19 cellular contexts compared by ENCODE assay signal in the genomic region with DNA sequence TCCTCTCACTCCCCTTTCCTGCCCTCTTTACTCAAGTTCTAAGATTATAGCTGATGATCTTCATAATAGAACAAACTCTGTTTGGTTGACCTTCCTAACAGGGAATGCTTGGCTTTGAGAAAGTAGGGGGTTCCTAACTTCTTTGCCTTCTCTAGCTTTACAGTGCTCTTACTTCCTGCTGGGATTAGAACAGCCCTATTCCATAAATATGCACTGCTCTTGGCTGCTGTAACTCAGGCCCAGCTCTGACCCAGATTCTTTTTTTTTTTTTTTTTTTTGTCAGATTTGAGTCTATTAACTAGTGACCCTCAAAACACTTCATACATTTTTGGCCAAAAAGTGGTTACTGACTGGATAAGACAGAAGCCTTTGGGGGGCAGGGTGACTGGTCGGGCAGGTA. TPM values are rescaled to one million over a fixed set of nuclear protein-coding genes. Genes with fewer than 3 reads are reported as not detected.
A peak's percentile ranks its signal among the peaks of the same experiment; 100 is the strongest.
DNase-seq lines count a peak whose midpoint lies in the region; ATAC-seq and TF ChIP-seq lines count a peak whose summit lies in the region.
"Had no signal": no experiment of that assay in that cellular context is flagged by ENCODE, and none has a peak within 500 bp of the region (broad histone marks: within the 10 kb centered on the region; RNA-seq: fewer than 3 reads in every experiment).

No MANE protein-coding gene starts in this region.

- no peak for TF ChIP-seq POLR2A in gastrocnemius medialis (IDR thresholded peaks at IDR 0.05)

- H3K9me3 ChIP-seq in gastrocnemius medialis = no peaks in the 10 kb centered on the region
- H3K9me3 ChIP-seq: HAP-1 had no signal

- H3K4me3 ChIP-seq in gastrocnemius medialis = no peak overlapping the region
- H3K4me3 ChIP-seq: GM12878, HAP-1, skin epidermis had no signal

- H3K4me3 Mint-ChIP-seq in T-helper 1 cell treated with Interleukin-12 subunit alpha and Interleukin-12 subunit beta and Interleukin-4 antibody, amounts not matched to agents 30 μg/mL and 1 μg/mL, for 36 hours = no peak overlapping the region
- H3K4me3 Mint-ChIP-seq in IgD-negative memory B cell (peak overlapping the region in 1 of 4 donors; percentile 46), chondrocyte (ENCODE audit: unreplicated experiment) (no peak overlapping the region)
- H3K4me3 Mint-ChIP-seq: endodermal cell had no signal

- DNase-seq in T-helper 1 cell (no peak), chondrocyte (ENCODE audit: low spot score) (no peak), gastrocnemius medialis (no peak), NCI-H446 treated with DMSO at 0.1 percent for 48 hours (lab: John Stamatoyannopoulos, UW) (no peak)
- no peak for DNase-seq in stimulated activated CD4-positive, alpha-beta T cell treated with anti-CD3 and anti-CD28 coated beads, Interleukin-2, amount 100 ng/mL, for 48 hours
- DNase-seq: 8988T; activated CD4-positive, alpha-beta T cell treated with anti-CD3 and anti-CD28 coated beads for 48 hours; activated effector memory CD4-positive, alpha-beta T cell treated with Interleukin-2 at 50 U/mL for 16 hours; endodermal cell; mammary epithelial cell; NCI-H82; nucleus accumbens had no signal

- H3K36me3 ChIP-seq in gastrocnemius medialis = no peaks in the 10 kb centered on the region

- peaks cover 62 to 85% of the 10 kb centered on the region in 2 donors for H3K4me1 ChIP-seq in gastrocnemius medialis
- H3K4me1 ChIP-seq: HAP-1 had no signal

- peaks cover 63% of the 10 kb centered on the region for H3K4me1 Mint-ChIP-seq in T-helper 1 cell treated with Interleukin-12 subunit alpha and Interleukin-12 subunit beta and Interleukin-4 antibody, amounts not matched to agents 30 μg/mL and 1 μg/mL, for 36 hours (ENCODE audit: low read depth)
- H3K4me1 Mint-ChIP-seq in IgD-negative memory B cell = peaks cover 41 to 58% (median 50%) of the 10 kb centered on the region in 3 donors
- H3K4me1 Mint-ChIP-seq in chondrocyte (ENCODE audit: low read depth) = peaks cover 27% of the 10 kb centered on the region

- H3K9me3 Mint-ChIP-seq in T-helper 1 cell treated with Interleukin-12 subunit alpha and Interleukin-12 subunit beta and Interleukin-4 antibody, amounts not matched to agents 30 μg/mL and 1 μg/mL, for 36 hours = no peaks in the 10 kb centered on the region
- H3K9me3 Mint-ChIP-seq in IgD-negative memory B cell = no peaks in the 10 kb centered on the region
- no peaks in the 10 kb centered on the region for H3K9me3 Mint-ChIP-seq in chondrocyte (ENCODE audit: low read depth)
- H3K9me3 Mint-ChIP-seq: endodermal cell had no signal

- in situ Hi-C loops in gastrocnemius medialis (cut with MboI; ENCODE audit: low sequenced_read_pairs in 4 of 4) = no loop called here

- H3K27ac Mint-ChIP-seq in T-helper 1 cell treated with Interleukin-12 subunit alpha and Interleukin-12 subunit beta and Interleukin-4 antibody, amounts not matched to agents 30 μg/mL and 1 μg/mL, for 36 hours = peak overlapping the region; percentile 44
- H3K27ac Mint-ChIP-seq in IgD-negative memory B cell (peak overlapping the region; percentile 39 to 94 (median 57)), chondrocyte (ENCODE audit: unreplicated experiment) (peak overlapping the region; percentile 37)
- H3K27ac Mint-ChIP-seq: endodermal cell had no signal

- intact Hi-C loops in gastrocnemius medialis (cut with DNase I; ENCODE audit: low total_unique reads) = no loop called here

- H3K27ac ChIP-seq in gastrocnemius medialis = peak overlapping the region in 3 of 4 donors; percentile 17 to 53 (median 32)

- TF ChIP-seq CTCF in chondrocyte (IDR thresholded peaks at IDR 0.05) (no peak), gastrocnemius medialis (IDR thresholded peaks at IDR 0.05 in 4 of 5, conservative IDR thresholded peaks at IDR 0.05 in 1 of 5) (no peak)

- no peak for ATAC-seq in gastrocnemius medialis
- ATAC-seq in HG03039 (IDR thresholded peaks at IDR 0.05; ENCODE audit: unreplicated experiment) = no peak
- ATAC-seq: GM12878, HepG2 had no signal

- no peaks in the 10 kb centered on the region for H3K27me3 Mint-ChIP-seq in T-helper 1 cell treated with Interleukin-12 subunit alpha and Interleukin-12 subunit beta and Interleukin-4 antibody, amounts not matched to agents 30 μg/mL and 1 μg/mL, for 36 hours (ENCODE audit: low read depth)
- no peaks in the 10 kb centered on the region for H3K27me3 Mint-ChIP-seq in IgD-negative memory B cell
- no peaks in the 10 kb centered on the region for H3K27me3 Mint-ChIP-seq in chondrocyte (ENCODE audit: low read depth)

- no peaks in the 10 kb centered on the region for H3K27me3 ChIP-seq in gastrocnemius medialis

- peaks cover 43% of the 10 kb centered on the region for H3K36me3 Mint-ChIP-seq in T-helper 1 cell treated with Interleukin-12 subunit alpha and Interleukin-12 subunit beta and Interleukin-4 antibody, amounts not matched to agents 30 μg/mL and 1 μg/mL, for 36 hours (ENCODE audit: low read depth)
- no peaks in the 10 kb centered on the region for H3K36me3 Mint-ChIP-seq in IgD-negative memory B cell
- peaks cover 11% of the 10 kb centered on the region for H3K36me3 Mint-ChIP-seq in chondrocyte (ENCODE audit: low read depth)

RNA-seq across cellular contexts. Expression of gene PIGV, which starts 39.4 kb away (rescaled TPM):
- 10.6 TPM for polyA plus RNA-seq in IgD-negative memory B cell
- total RNA-seq in chondrocyte (11.2 to 15.8 TPM (median 12.4 TPM) in 3 replicates), gastrocnemius medialis (10 to 100 TPM in 1 of 4 donors, 1 to 10 TPM in 3; 2.9 to 16.0 (median 5.8) TPM)

RNA-seq across cellular contexts. Expression of gene ARID1A, which starts 52.5 kb away (rescaled TPM):
- polyA plus RNA-seq in IgD-negative memory B cell = 24.4 TPM
- 56.1 to 59.5 TPM (median 57.2 TPM) in 3 replicates for total RNA-seq in chondrocyte
- 10 to 100 TPM; 22.3 to 51.0 (median 35.0) TPM for total RNA-seq in gastrocnemius medialis
